ENCODE assay signal across 15 cellular contexts in the genomic region with DNA sequence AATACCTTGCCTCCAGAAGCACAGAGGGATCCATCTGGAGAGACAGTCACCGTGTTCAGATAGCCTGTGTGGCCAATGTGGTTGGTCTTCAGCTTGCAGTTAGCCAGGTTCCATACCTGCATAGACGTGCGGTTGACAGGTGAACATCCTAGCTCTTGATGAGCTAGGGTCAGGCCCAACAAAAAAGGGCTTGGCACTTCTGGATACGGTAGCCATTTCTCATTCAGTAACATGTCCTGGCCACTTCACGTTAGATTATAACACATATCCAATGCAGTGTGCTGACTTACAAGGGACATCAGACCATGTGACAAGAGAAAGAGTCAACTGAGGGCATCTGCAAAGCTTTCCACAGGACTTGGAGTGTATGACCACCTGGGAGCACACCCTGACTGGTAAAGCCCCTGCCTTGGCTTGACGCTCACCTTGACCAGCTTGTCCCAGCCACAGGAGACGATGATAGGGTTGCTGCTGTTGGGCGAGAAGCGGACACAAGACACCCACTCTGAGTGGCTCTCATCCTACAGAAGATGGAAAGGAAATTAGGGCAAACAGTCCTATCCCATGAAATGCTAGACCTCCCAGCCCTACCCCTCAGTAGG. TPM values are rescaled to one million over a fixed set of nuclear protein-coding genes. Genes with fewer than 3 reads are reported as not detected.
DNase-seq lines count a peak whose midpoint lies in the region; ATAC-seq and TF ChIP-seq lines count a peak whose summit lies in the region.
"Had no signal": no experiment of that assay in that cellular context is flagged by ENCODE, and none has a peak within 500 bp of the region (broad histone marks: within the 10 kb centered on the region; RNA-seq: fewer than 3 reads in every experiment).

No MANE protein-coding gene starts in this region.

- no peak for TF ChIP-seq EP300 in SK-N-SH (IDR thresholded peaks at IDR 0.05; ENCODE audit: borderline replicate concordance in 1 of 2, low read depth in 1 of 2, low read length in 1 of 2)

- H3K4me3 Mint-ChIP-seq in activated naive CD8-positive, alpha-beta T cell treated with anti-CD3 and anti-CD28 coated beads for 36 hours: peak overlapping the region; percentile 68
- H3K4me3 Mint-ChIP-seq in nephron: peak overlapping the region; percentile 56 to 79 (median 67)

- peaks cover 75% of the 10 kb centered on the region for H4K20me1 ChIP-seq in SK-N-SH (ENCODE audit: insufficient read depth)

- H3K4me2 ChIP-seq in SK-N-SH: 0 out of 2 replicates have a peak overlapping the region, but pooled peaks have one; percentile 85
- H3K4me2 ChIP-seq: hepatocyte had no signal

- no peak for TF ChIP-seq POLR2A in prostate gland (IDR thresholded peaks at IDR 0.05)

- in situ Hi-C loops in GM13977 (cut with MboI; ENCODE audit: low pct_unique_long_range_greater_than_20kb, low sequenced_read_pairs, unreplicated experiment): no loop called here

- no peak overlapping the region for H2AFZ ChIP-seq in SK-N-SH (ENCODE audit: low read depth)
- H2AFZ ChIP-seq: hepatocyte had no signal

- TF ChIP-seq RAD21 in SK-N-SH (IDR thresholded peaks at IDR 0.05; ENCODE audit: low read length): no peak

- intact Hi-C loops in prostate gland (cut with DNase I): no loop called here

- H3K9me3 ChIP-seq in SK-N-SH (no peaks in the 10 kb centered on the region), HUES48 (ENCODE audit: control insufficient read depth, insufficient read depth, low read length) (no peaks in the 10 kb centered on the region), prostate gland (no peaks in the 10 kb centered on the region)
- H3K9me3 ChIP-seq: transverse colon had no signal

- H3K36me3 ChIP-seq in SK-N-SH (replicated peaks in 1 of 2; ENCODE audit: control insufficient read depth in 1 of 2, insufficient read depth in 2 of 2, low read length in 1 of 2): peaks cover 63 to 78% of the 10 kb centered on the region in 2 experiments
- H3K36me3 ChIP-seq in HUES48 (ENCODE audit: control insufficient read depth, insufficient read depth, low read length): peaks cover 82% of the 10 kb centered on the region
- H3K36me3 ChIP-seq in prostate gland: peaks cover 25 to 45% of the 10 kb centered on the region in 2 donors

- H3K4me3 ChIP-seq in SK-N-SH (ENCODE audit: low read depth in 2 of 2, low read length in 1 of 2) (no peak overlapping the region), HUES48 (ENCODE audit: low read depth, low read length) (no peak overlapping the region), prostate gland (no peak overlapping the region)
- H3K4me3 ChIP-seq: hepatocyte, transverse colon had no signal

- peaks cover 42% of the 10 kb centered on the region for H3K4me1 Mint-ChIP-seq in activated naive CD8-positive, alpha-beta T cell treated with anti-CD3 and anti-CD28 coated beads for 36 hours
- peaks cover 46% of the 10 kb centered on the region for H3K4me1 Mint-ChIP-seq in nephron

- H3K9me2 ChIP-seq in SK-N-SH: no peaks in the 10 kb centered on the region

- CTCF ChIA-PET in SK-N-SH (lab: Yijun Ruan, JAX): interaction anchor here (1.3 kb wide), 1 partner anchor 55 kb away, joined by 3 read pairs; no protein-coding TSS in a partner anchor

- POLR2A ChIA-PET in SK-N-SH (lab: Yijun Ruan, JAX): no interaction called here

- DNase-seq in SK-N-SH (no peak), glomerular visceral epithelial cell (ENCODE audit: extremely low spot score) (no peak), GM13977 (ENCODE audit: low spot score) (no peak), prostate gland (ENCODE audit: low spot score) (no peak)
- DNase-seq in activated naive CD8-positive, alpha-beta T cell treated with anti-CD3 and anti-CD28 coated beads for 36 hours: no peak
- DNase-seq: 8988T, IMR-90, NCI-H187 treated with DMSO at 0.1 percent for 48 hours, nucleus accumbens, transverse colon had no signal

- WGBS in SK-N-SH (ENCODE audit: low lambda C conversion rate): 94% methylated on average over 9 of the region's 9 CpGs
- WGBS in prostate gland: 85% methylated on average over 9 of the region's 9 CpGs

- H3K4me1 ChIP-seq in SK-N-SH (ENCODE audit: control insufficient read depth in 1 of 2, insufficient read depth in 2 of 2, low read depth in 1 of 2, low read length in 1 of 2) (peaks cover 10 to 24% of the 10 kb centered on the region in 2 experiments; a peak in 2 of 4 replicates), HUES48 (ENCODE audit: control insufficient read depth, insufficient read depth, low read length) (peaks cover 9% of the 10 kb centered on the region), prostate gland (replicated peaks) (peaks cover 8% of the 10 kb centered on the region)

- H3F3A ChIP-seq in SK-N-SH (replicated peaks; ENCODE audit: insufficient read depth): peaks cover 82% of the 10 kb centered on the region

- no peak for ATAC-seq in SK-N-SH treated with all-trans-retinoic acid at 6 μM for 48 hours
- ATAC-seq: left lobe of liver had no signal

- H3K9ac ChIP-seq in SK-N-SH (no peak overlapping the region), HUES48 (ENCODE audit: low read depth, low read length) (no peak overlapping the region)

- H3K27ac Mint-ChIP-seq in activated naive CD8-positive, alpha-beta T cell treated with anti-CD3 and anti-CD28 coated beads for 36 hours: peak overlapping the region; percentile 80
- H3K27ac Mint-ChIP-seq in nephron: peak overlapping the region; percentile 29 to 72 (median 61)

- H3K36me3 Mint-ChIP-seq in activated naive CD8-positive, alpha-beta T cell treated with anti-CD3 and anti-CD28 coated beads for 36 hours: peaks cover 83% of the 10 kb centered on the region
- H3K36me3 Mint-ChIP-seq in nephron (ENCODE audit: low read depth): peaks cover 75% of the 10 kb centered on the region

- H3K79me2 ChIP-seq in SK-N-SH (ENCODE audit: insufficient read depth): peaks cover 59% of the 10 kb centered on the region

- H3K9me3 Mint-ChIP-seq in activated naive CD8-positive, alpha-beta T cell treated with anti-CD3 and anti-CD28 coated beads for 36 hours: no peaks in the 10 kb centered on the region
- no peaks in the 10 kb centered on the region for H3K9me3 Mint-ChIP-seq in nephron

- H3K27ac ChIP-seq in SK-N-SH (ENCODE audit: low read depth in 2 of 2, low read length in 1 of 2) (peak overlapping the region in 1 of 2 experiments; percentile 96; a peak in 2 of 4 replicates), HUES48 (ENCODE audit: low read depth, low read length) (peak overlapping the region; percentile 31), prostate gland (no peak overlapping the region)
- H3K27ac ChIP-seq: hepatocyte, transverse colon had no signal

- no peak for TF ChIP-seq CTCF in SK-N-SH (IDR thresholded peaks at IDR 0.05)
- TF ChIP-seq CTCF in nephron (IDR thresholded peaks at IDR 0.05; ENCODE audit: unreplicated experiment in 3 of 3): no peak
- TF ChIP-seq CTCF in GM13977 (IDR thresholded peaks at IDR 0.05; ENCODE audit: extremely low read depth, insufficient read depth, missing control alignments): no peak
- no peak for TF ChIP-seq CTCF in prostate gland (IDR thresholded peaks at IDR 0.05)

- peaks cover 17% of the 10 kb centered on the region for H3K27me3 Mint-ChIP-seq in activated naive CD8-positive, alpha-beta T cell treated with anti-CD3 and anti-CD28 coated beads for 36 hours
- no peaks in the 10 kb centered on the region for H3K27me3 Mint-ChIP-seq in nephron (ENCODE audit: low read depth)

- H3K27me3 ChIP-seq in SK-N-SH (ENCODE audit: insufficient read depth) (no peaks in the 10 kb centered on the region), HUES48 (ENCODE audit: control insufficient read depth, insufficient read depth, low read length) (no peaks in the 10 kb centered on the region), prostate gland (replicated peaks; ENCODE audit: insufficient read depth) (no peaks in the 10 kb centered on the region)
- H3K27me3 ChIP-seq: hepatocyte, transverse colon had no signal

TF ChIP-seq in SK-N-SH, 30 proteins besides CTCF, POLR2A, EP300 and RAD21 (continues in another document):
- TF ChIP-seq GABPA (IDR thresholded peaks at IDR 0.05; ENCODE audit: low read depth) (no peak), RXRA (IDR thresholded peaks at IDR 0.05; ENCODE audit: borderline replicate concordance, low read depth) (no peak), FOXJ3 (CRISPR knock-in tag; IDR thresholded peaks at IDR 0.05) (no peak), TEAD4 (IDR thresholded peaks at IDR 0.05; ENCODE audit: borderline replicate concordance, insufficient read depth) (no peak), ELF1 (IDR thresholded peaks at IDR 0.05) (no peak), YY1 (IDR thresholded peaks at IDR 0.05; ENCODE audit: low read depth) (no peak)

TF ChIP-seq in SK-N-SH treated with all-trans-retinoic acid at 6 μM for 48 hours, 23 proteins besides CTCF, POLR2A, EP300 and RAD21 (continues in another document):
- TF ChIP-seq ZNF8 (CRISPR knock-in tag; IDR thresholded peaks at IDR 0.05) (no peak), CSDC2 (CRISPR knock-in tag; IDR thresholded peaks at IDR 0.05) (no peak)

RNA-seq across cellular contexts. Expression of gene RACK1, which starts 4.5 kb away (rescaled TPM):
- 4,191 and 4,715 TPM in 2 replicates for polyA plus RNA-seq in SK-N-SH (2012; rRNA removed)
- 3,130 and 3,829 TPM in 2 replicates for polyA plus RNA-seq in SK-N-SH (2012; cell fraction: cytosol; rRNA removed)
- 1,982 and 2,553 TPM in 2 replicates for polyA plus RNA-seq in SK-N-SH (2012; cell fraction: nucleus; rRNA removed)
- 1,000 to 10,000 TPM; 2,517 to 2,594 TPM for total RNA-seq in activated naive CD8-positive, alpha-beta T cell treated with anti-CD3 and anti-CD28 coated beads for 36 hours
- total RNA-seq in prostate gland: 1,000 to 10,000 TPM; 2,058 to 4,360 TPM

RNA-seq across cellular contexts. Expression of gene TRIM41, which starts 16.1 kb away (rescaled TPM):
- polyA plus RNA-seq in SK-N-SH (2012; rRNA removed): 35.3 and 35.9 TPM in 2 replicates
- 17.4 and 20.2 TPM in 2 replicates for polyA plus RNA-seq in SK-N-SH (2012; cell fraction: cytosol; rRNA removed)
- 123 and 125 TPM in 2 replicates for polyA plus RNA-seq in SK-N-SH (2012; cell fraction: nucleus; rRNA removed)
- total RNA-seq in activated naive CD8-positive, alpha-beta T cell treated with anti-CD3 and anti-CD28 coated beads for 36 hours: 10 to 100 TPM; 34.2 to 37.6 TPM
- 10 to 100 TPM; 16.9 to 28.3 TPM for total RNA-seq in prostate gland

RNA-seq across cellular contexts. Expression of gene TRIM52, which starts 21.8 kb away (rescaled TPM):
- 6.4 and 10.6 TPM in 2 replicates for polyA plus RNA-seq in SK-N-SH (2012; rRNA removed)
- polyA plus RNA-seq in SK-N-SH (2012; cell fraction: cytosol; rRNA removed): 5.2 and 6.2 TPM in 2 replicates
- polyA plus RNA-seq in SK-N-SH (2012; cell fraction: nucleus; rRNA removed): 34.7 and 38.0 TPM in 2 replicates
- total RNA-seq in activated naive CD8-positive, alpha-beta T cell treated with anti-CD3 and anti-CD28 coated beads for 36 hours: 10 to 100 TPM in 1 of 2 experiments, 1 to 10 TPM in 1; 9.6 to 11.2 TPM
- 10 to 100 TPM; 11.2 to 15.2 TPM for total RNA-seq in prostate gland

RNA-seq across cellular contexts. Expression of gene TRIM7, which starts 34.2 kb away (rescaled TPM):
- 2.0 and 3.5 TPM in 2 replicates for polyA plus RNA-seq in SK-N-SH (2012; rRNA removed)
- polyA plus RNA-seq in SK-N-SH (2012; cell fraction: cytosol; rRNA removed): 2.8 and 2.9 TPM in 2 replicates
- 2.4 and 3.9 TPM in 2 replicates for polyA plus RNA-seq in SK-N-SH (2012; cell fraction: nucleus; rRNA removed)
- under 1 TPM; 0.62 to 0.68 TPM for total RNA-seq in activated naive CD8-positive, alpha-beta T cell treated with anti-CD3 and anti-CD28 coated beads for 36 hours
- total RNA-seq in prostate gland: 1 to 10 TPM; 4.5 to 6.4 TPM
- total RNA-seq: hepatocyte had no signal
